Comparison of ENCODE assay signal across 14 cellular contexts in genomic region chr10:107284187-107284586, GRCh38.
DNase-seq lines count a peak whose midpoint lies in the region; ATAC-seq and TF ChIP-seq lines count a peak whose summit lies in the region.
"Had no signal": no experiment of that assay in that cellular context is flagged by ENCODE, and none has a peak within 500 bp of the region (broad histone marks: within the 10 kb centered on the region; RNA-seq: fewer than 3 reads in every experiment).

No MANE protein-coding gene starts in this region.

- DNase-seq in NT2/D1 (ENCODE audit: low read depth, low spot score) (peak; percentile 22), mesendoderm (no peak), putamen (ENCODE audit: low spot score) (peak; percentile 7), transverse colon (no peak), glutamatergic neuron (no peak)
- DNase-seq: ACHN; Caco-2; CD4-positive, alpha-beta T cell; IMR-90 had no signal

- no CpG with 5 or more reads among the region's 2 CpGs for WGBS in mesendoderm (ENCODE audit: extremely low coverage, insufficient coverage, low lambda C conversion rate)
- WGBS in transverse colon (ENCODE audit: low coverage in 1 of 2), 2 donors, result 87 to 88% methylated on average over 2 of the region's 2 CpGs

- H2BK15ac ChIP-seq in mesendoderm (replicated peaks; ENCODE audit: low read depth), result no peak overlapping the region

- in situ Hi-C loops in transverse colon (cut with MboI; ENCODE audit: low pct_ligation_motif_present in 1 of 4, low pct_unique_long_range_greater_than_20kb in 1 of 4, low sequenced_read_pairs in 3 of 4), result no loop called here

- H3K36me3 Mint-ChIP-seq in glutamatergic neuron (ENCODE audit: unreplicated experiment), result no peaks in the 10 kb centered on the region

- H3K27me3 ChIP-seq in NT2/D1 (ENCODE audit: insufficient read depth, insufficient read length) (no peaks in the 10 kb centered on the region), mesendoderm (ENCODE audit: insufficient read depth, low read length, poor library complexity) (no peaks in the 10 kb centered on the region), transverse colon (no peaks in the 10 kb centered on the region)

- ATAC-seq in GM19351 (IDR thresholded peaks at IDR 0.05; ENCODE audit: unreplicated experiment), result no peak
- ATAC-seq: K562 had no signal

- H2BK5ac ChIP-seq in mesendoderm (ENCODE audit: low read length), result no peak overlapping the region

- no peak overlapping the region for H3K4ac ChIP-seq in mesendoderm (ENCODE audit: low read depth, low read length)

- H3K36me3 ChIP-seq in NT2/D1 (ENCODE audit: insufficient read depth, insufficient read length, low read length) (no peaks in the 10 kb centered on the region), mesendoderm (ENCODE audit: control insufficient read depth, insufficient read depth, low read length) (no peaks in the 10 kb centered on the region), transverse colon (no peaks in the 10 kb centered on the region)
- H3K36me3 ChIP-seq: HAP-1 had no signal

- H3K27me3 Mint-ChIP-seq in glutamatergic neuron (ENCODE audit: unreplicated experiment), result peaks cover 6% of the 10 kb centered on the region
- H3K27me3 Mint-ChIP-seq: CD4-positive, alpha-beta T cell had no signal

- no peaks in the 10 kb centered on the region for H3K79me2 ChIP-seq in mesendoderm (ENCODE audit: control insufficient read depth, insufficient read depth, low read length)

- TF ChIP-seq EP300 in transverse colon (IDR thresholded peaks at IDR 0.05; ENCODE audit: low read depth), result no peak

- TF ChIP-seq CTCF in transverse colon (IDR thresholded peaks at IDR 0.05), result no peak
- TF ChIP-seq CTCF in glutamatergic neuron (IDR thresholded peaks at IDR 0.05; ENCODE audit: partially characterized antibody, unreplicated experiment), result no peak

- H3K9ac ChIP-seq in NT2/D1 (ENCODE audit: insufficient read length, low read depth), result no peak overlapping the region
- no peak overlapping the region for H3K9ac ChIP-seq in mesendoderm (ENCODE audit: low read length)

- peaks cover 2% of the 10 kb centered on the region for H3K9me3 Mint-ChIP-seq in glutamatergic neuron (ENCODE audit: unreplicated experiment)

- H2BK120ac ChIP-seq in mesendoderm (ENCODE audit: low read depth, low read length), result no peak overlapping the region

- H3K27ac Mint-ChIP-seq in glutamatergic neuron (ENCODE audit: unreplicated experiment), result no peak overlapping the region
- H3K27ac Mint-ChIP-seq: CD4-positive, alpha-beta T cell had no signal

- H4K5ac ChIP-seq in mesendoderm (ENCODE audit: low read length), result no peak overlapping the region

- H3K4me1 Mint-ChIP-seq in glutamatergic neuron (ENCODE audit: low read depth, unreplicated experiment), result no peaks in the 10 kb centered on the region

- no peak overlapping the region for H4K8ac ChIP-seq in mesendoderm (ENCODE audit: low read depth, low read length)

- no peak overlapping the region for H3K4me2 ChIP-seq in mesendoderm (ENCODE audit: low read length)

- TF ChIP-seq POLR2A in transverse colon (IDR thresholded peaks at IDR 0.05), result no peak

- peak overlapping the region; percentile 89 for H3K23ac ChIP-seq in mesendoderm (ENCODE audit: low read length)

- H3K18ac ChIP-seq in mesendoderm (ENCODE audit: low read length), result no peak overlapping the region

- no peak overlapping the region for H3K4me3 ChIP-seq in NT2/D1 (ENCODE audit: insufficient read length, low read depth)
- H3K4me3 ChIP-seq in mesendoderm (ENCODE audit: low read length), result no peak overlapping the region
- H3K4me3 ChIP-seq in transverse colon, result no peak overlapping the region
- H3K4me3 ChIP-seq: HAP-1, K562 had no signal

- intact Hi-C loops in transverse colon (cut with DNase I; ENCODE audit: low total_unique reads), result no loop called here

- H3K9me3 ChIP-seq in NT2/D1 (ENCODE audit: insufficient read depth, low read length) (no peaks in the 10 kb centered on the region), transverse colon (no peaks in the 10 kb centered on the region)
- H3K9me3 ChIP-seq: Caco-2, HAP-1 had no signal

- no peak overlapping the region for H2AK5ac ChIP-seq in mesendoderm (ENCODE audit: low read length)

- H3K56ac ChIP-seq in mesendoderm (ENCODE audit: low read length), result no peak overlapping the region

- no peaks in the 10 kb centered on the region for H3K79me1 ChIP-seq in mesendoderm (ENCODE audit: low read length)

- no peaks in the 10 kb centered on the region for H3K4me1 ChIP-seq in NT2/D1 (ENCODE audit: insufficient read depth, insufficient read length)
- no peaks in the 10 kb centered on the region for H3K4me1 ChIP-seq in mesendoderm (ENCODE audit: control insufficient read depth, low read depth, low read length)
- peaks cover 0 to 13% (median 8%) of the 10 kb centered on the region in 4 donors for H3K4me1 ChIP-seq in transverse colon
- H3K4me1 ChIP-seq: Caco-2, HAP-1 had no signal

- H3K27ac ChIP-seq in mesendoderm (ENCODE audit: low read depth, low read length) (no peak overlapping the region), transverse colon (no peak overlapping the region)
- H3K27ac ChIP-seq: C4-2B, HL-60 had no signal

- no peak overlapping the region for H3K4me3 Mint-ChIP-seq in glutamatergic neuron (ENCODE audit: unreplicated experiment)
- H3K4me3 Mint-ChIP-seq: CD4-positive, alpha-beta T cell had no signal

Comparison
In these comparisons a context has a peak if more than half of its experiments do, and no peak if none do; other contexts are left out.
1. DNase-seq: peak in NT2/D1 (single experiment) and putamen (single experiment); none in mesendoderm (single experiment), transverse colon (single experiment) and glutamatergic neuron (single experiment).